Comparison of ENCODE assay signal across 10 cellular contexts in the genomic region with DNA sequence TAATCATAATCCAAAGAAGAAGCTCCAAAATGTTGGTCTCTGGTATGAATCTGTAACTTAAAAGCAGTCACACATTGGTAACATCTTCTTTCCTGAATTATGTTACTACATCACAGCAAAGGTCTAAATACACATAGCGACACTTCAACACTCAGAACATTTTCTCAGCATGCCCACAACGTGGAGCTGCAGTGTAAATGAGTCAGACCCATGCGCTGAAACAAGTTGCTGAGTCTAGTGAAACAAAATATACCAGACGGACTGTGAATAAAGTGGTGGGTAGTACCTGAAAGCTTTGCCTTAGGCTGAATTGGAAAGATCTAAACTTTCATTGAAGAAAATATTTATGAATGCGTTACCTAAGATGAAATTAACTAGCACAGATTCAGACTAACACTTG. TPM values are rescaled to one million over a fixed set of nuclear protein-coding genes. Genes with fewer than 3 reads are reported as not detected.
DNase-seq lines count a peak whose midpoint lies in the region; TF ChIP-seq lines count a peak whose summit lies in the region.
"Had no signal": no experiment of that assay in that cellular context is flagged by ENCODE, and none has a peak within 500 bp of the region (broad histone marks: within the 10 kb centered on the region; RNA-seq: fewer than 3 reads in every experiment).

No MANE protein-coding gene starts in this region.

- BruUV-seq in MCF 10A (replicated peaks; lab: Mats Ljungman, UMichigan): no TSS peak

- intact Hi-C loops in MCF 10A (cut with micrococcal nuclease) (loop anchor here (1.0 kb wide), 1 partner anchor 304 kb away; no protein-coding TSS in a partner anchor), breast epithelium (cut with DNase I; ENCODE audit: low total_unique reads) (no loop called here), left ventricle myocardium inferior (cut with micrococcal nuclease) (no loop called here), thyroid gland (cut with DNase I) (no loop called here)

- TF ChIP-seq CTCF in MCF 10A (IDR thresholded peaks at IDR 0.05; ENCODE audit: unreplicated experiment) (peak; percentile 18), breast epithelium (IDR thresholded peaks at IDR 0.05) (no peak), left ventricle myocardium inferior (IDR thresholded peaks at IDR 0.05; ENCODE audit: borderline replicate concordance) (peak; percentile 31), thyroid gland (IDR thresholded peaks at IDR 0.05) (peak in 4 of 6 experiments; percentile 14 to 34 (median 24))

- H3K9me3 Mint-ChIP-seq in MCF 10A (ENCODE audit: unreplicated experiment): no peaks in the 10 kb centered on the region
- H3K9me3 Mint-ChIP-seq: T-helper 2 cell treated with Interferon-gamma antibody and Interleukin-4, amounts not matched to agents 5 μg/mL and 100 μg/mL, for 36 hours had no signal

- H3K27me3 ChIP-seq in breast epithelium: peaks cover 0 to 3% of the 10 kb centered on the region in 2 donors
- H3K27me3 ChIP-seq in left ventricle myocardium inferior (ENCODE audit: low read depth): no peaks in the 10 kb centered on the region
- no peaks in the 10 kb centered on the region for H3K27me3 ChIP-seq in thyroid gland

- 34 to 38% methylated on average over 5 of the region's 5 CpGs for WGBS in thyroid gland, 2 donors

- TF ChIP-seq POLR2A in breast epithelium (IDR thresholded peaks at IDR 0.05): no peak
- TF ChIP-seq POLR2A in thyroid gland (IDR thresholded peaks at IDR 0.05): no peak

- peaks cover 55% of the 10 kb centered on the region for H3K27me3 Mint-ChIP-seq in MCF 10A (ENCODE audit: insufficient read depth, unreplicated experiment)

- H3K4me1 Mint-ChIP-seq in MCF 10A (ENCODE audit: insufficient read depth, unreplicated experiment): peaks cover 5% of the 10 kb centered on the region

- no peaks in the 10 kb centered on the region for H3K36me3 Mint-ChIP-seq in MCF 10A (ENCODE audit: insufficient read depth, unreplicated experiment)

- H3K4me1 ChIP-seq in breast epithelium (no peaks in the 10 kb centered on the region), left ventricle myocardium inferior (peaks cover 3% of the 10 kb centered on the region), thyroid gland (no peaks in the 10 kb centered on the region)

- DNase-seq in MCF 10A (ENCODE audit: unreplicated experiment) (peak; percentile 62), breast epithelium (ENCODE audit: low spot score in 2 of 2) (no peak), SK-N-MC (ENCODE audit: low read depth, low spot score) (no peak), left ventricle myocardium inferior (no peak), thyroid gland (peak; percentile 31 to 47), NCI-H1105 (lab: John Stamatoyannopoulos, UW) (no peak)
- DNase-seq in activated T-cell treated with anti-CD3 and anti-CD28 coated beads, Interleukin-2, amount 50 U/mL, for 1 hour: no peak
- DNase-seq in activated CD4-positive, alpha-beta T cell treated with anti-CD3 and anti-CD28 coated beads for 1 hour: no peak
- DNase-seq: DMS79 had no signal

- H3K4me3 Mint-ChIP-seq in MCF 10A (ENCODE audit: unreplicated experiment): no peak overlapping the region
- H3K4me3 Mint-ChIP-seq: T-helper 2 cell treated with Interferon-gamma antibody and Interleukin-4, amounts not matched to agents 5 μg/mL and 100 μg/mL, for 36 hours had no signal

- H3K9ac ChIP-seq in SK-N-MC (ENCODE audit: insufficient read length): no peak overlapping the region

- H3K4me3 ChIP-seq in breast epithelium (no peak overlapping the region), SK-N-MC (peak overlapping the region; percentile 29; the same call in 1 of the 2 replicates), left ventricle myocardium inferior (no peak overlapping the region), thyroid gland (replicated peaks in 1 of 3) (no peak overlapping the region)

- H3K27ac ChIP-seq in breast epithelium: no peak overlapping the region
- no peak overlapping the region for H3K27ac ChIP-seq in SK-N-MC
- no peak overlapping the region for H3K27ac ChIP-seq in left ventricle myocardium inferior (replicated peaks)
- no peak overlapping the region for H3K27ac ChIP-seq in thyroid gland

- H3K27ac Mint-ChIP-seq in MCF 10A (ENCODE audit: low read depth, unreplicated experiment): no peak overlapping the region
- H3K27ac Mint-ChIP-seq: T-helper 2 cell treated with Interferon-gamma antibody and Interleukin-4, amounts not matched to agents 5 μg/mL and 100 μg/mL, for 36 hours had no signal

- POLR2A ChIA-PET in MCF 10A (lab: Yijun Ruan, JAX): interaction anchor here (0.6 to 1.6 kb wide), 3 partner anchors 14 to 353 kb away, joined by 3 read pairs; no protein-coding TSS in a partner anchor

- H3K36me3 ChIP-seq in breast epithelium (no peaks in the 10 kb centered on the region), SK-N-MC (ENCODE audit: insufficient read depth, low read length) (no peaks in the 10 kb centered on the region), left ventricle myocardium inferior (no peaks in the 10 kb centered on the region), thyroid gland (no peaks in the 10 kb centered on the region)

- no peaks in the 10 kb centered on the region for H3K9me3 ChIP-seq in breast epithelium
- no peaks in the 10 kb centered on the region for H3K9me3 ChIP-seq in SK-N-MC (ENCODE audit: low read depth, low read length)
- H3K9me3 ChIP-seq in left ventricle myocardium inferior (replicated peaks): no peaks in the 10 kb centered on the region
- no peaks in the 10 kb centered on the region for H3K9me3 ChIP-seq in thyroid gland

- CTCF ChIA-PET in MCF 10A (lab: Yijun Ruan, JAX): interaction anchor here (0.6 to 7.6 kb wide), 7 partner anchors 30 to 304 kb away, joined by 3 to 141 read pairs (median 3); no protein-coding TSS in a partner anchor

RNA-seq across cellular contexts. Expression of gene GOLGA8B, which starts 33.2 kb away (rescaled TPM):
- total RNA-seq in MCF 10A (2022) (176 and 233 TPM in 2 replicates), breast epithelium (100 to 1,000 TPM in 2 of 3 donors, 10 to 100 TPM in 1; 94.4 to 180 (median 131) TPM), left ventricle myocardium inferior (11.8 TPM), thyroid gland (100 to 1,000 TPM; 188 to 404 (median 308) TPM)

Comparison
In these comparisons a context has a peak if more than half of its experiments do, and no peak if none do; other contexts are left out.
1. DNase-seq: peak in MCF 10A (single experiment) and thyroid gland (2 of 2); none in breast epithelium (0 of 2), SK-N-MC (single experiment), left ventricle myocardium inferior (single experiment), activated T-cell treated with anti-CD3 and anti-CD28 coated beads, Interleukin-2, amount 50 U/mL, for 1 hour (single experiment), NCI-H1105 (single experiment) and activated CD4-positive, alpha-beta T cell treated with anti-CD3 and anti-CD28 coated beads for 1 hour (single experiment).
2. CTCF ChIP-seq: peak in MCF 10A (single experiment), left ventricle myocardium inferior (single experiment) and thyroid gland (4 of 6); none in breast epithelium (0 of 3).